In genomic region chr5:17069995-17070405, GRCh38 we compare ENCODE assay signal across 13 cellular contexts.
DNase-seq lines count a peak whose midpoint lies in the region; ATAC-seq, FAIRE-seq and TF ChIP-seq lines count a peak whose summit lies in the region.
"Had no signal": no experiment of that assay in that cellular context is flagged by ENCODE, and none has a peak within 500 bp of the region (broad histone marks: within the 10 kb centered on the region; RNA-seq: fewer than 3 reads in every experiment).

No MANE protein-coding gene starts in this region.

- H3K4me1 Mint-ChIP-seq in nephron: peaks cover 50% of the 10 kb centered on the region
- H3K4me1 Mint-ChIP-seq in T-helper 2 cell treated with Interferon-gamma antibody and Interleukin-4, amounts not matched to agents 5 μg/mL and 100 μg/mL, for 36 hours (ENCODE audit: low read depth): no peaks in the 10 kb centered on the region
- H3K4me1 Mint-ChIP-seq in stimulated activated naive B cell treated with anti-CD40 and anti-IgM and Interleukin-4, amounts not matched to agents 10 μg/mL and 1 μg/mL and 100 μg/mL, for 72 hours: no peaks in the 10 kb centered on the region
- H3K4me1 Mint-ChIP-seq: CD8-positive, alpha-beta memory T cell had no signal

- FAIRE-seq in H54 (lab: Jason Lieb, UNC) (peak; percentile 53), K562 (lab: Jason Lieb, UNC) (peak; percentile 74)

- POLR2A ChIA-PET in K562 (lab: Yijun Ruan, JAX): no interaction called here

- intact Hi-C loops in K562 (cut with micrococcal nuclease): no loop called here
- intact Hi-C loops in tibial artery (cut with DNase I; ENCODE audit: low total_unique reads): no loop called here

- DNase-seq in H54 (ENCODE audit: insufficient read length, low spot score) (no peak), NCI-H446 treated with DMSO at 0.1 percent for 48 hours (lab: John Stamatoyannopoulos, UW) (peak; percentile 38), K562 (ENCODE audit: extremely low read depth in 1 of 4, low spot score in 3 of 4) (peak in 2 of 4 experiments; percentile 11 to 31), NCI-H146 treated with DMSO at 0.1 percent for 48 hours (lab: John Stamatoyannopoulos, UW; ENCODE audit: unreplicated experiment) (no peak), tibial artery (no peak)
- no peak for DNase-seq in T-helper 2 cell treated with Interferon-gamma antibody and Interleukin-4, amounts not matched to agents 5 μg/mL and 100 μg/mL, for 36 hours (ENCODE audit: low spot score)
- DNase-seq in stimulated activated naive B cell treated with anti-CD40 and anti-IgM and Interleukin-4, amounts not matched to agents 10 μg/mL and 1 μg/mL and 100 μg/mL, for 72 hours: no peak
- DNase-seq: CD8-positive, alpha-beta memory T cell; NCI-H526 treated with DMSO at 0.1 percent for 48 hours; retina; SW 1271 had no signal

- no peaks in the 10 kb centered on the region for H3K36me3 Mint-ChIP-seq in nephron (ENCODE audit: low read depth)
- no peaks in the 10 kb centered on the region for H3K36me3 Mint-ChIP-seq in T-helper 2 cell treated with Interferon-gamma antibody and Interleukin-4, amounts not matched to agents 5 μg/mL and 100 μg/mL, for 36 hours (ENCODE audit: low read depth)
- no peaks in the 10 kb centered on the region for H3K36me3 Mint-ChIP-seq in stimulated activated naive B cell treated with anti-CD40 and anti-IgM and Interleukin-4, amounts not matched to agents 10 μg/mL and 1 μg/mL and 100 μg/mL, for 72 hours
- H3K36me3 Mint-ChIP-seq: CD8-positive, alpha-beta memory T cell had no signal

- H4K20me1 ChIP-seq in K562 (replicated peaks; ENCODE audit: control insufficient read depth, insufficient read depth, low read length): no peaks in the 10 kb centered on the region

- no TSS peak for BruUV-seq in K562 (replicated peaks; lab: Mats Ljungman, UMichigan)

- H3K9me3 ChIP-seq in K562 (replicated peaks; ENCODE audit: control insufficient read depth, insufficient read depth, low read depth, low read length) (no peaks in the 10 kb centered on the region), tibial artery (no peaks in the 10 kb centered on the region)

- WGBS in K562 (ENCODE audit: insufficient coverage, low coverage, missing lambda C conversion rate): under 1% methylated on average over 10 of the region's 10 CpGs

- no peaks in the 10 kb centered on the region for H3K9me1 ChIP-seq in K562 (ENCODE audit: control insufficient read depth, insufficient read depth, low read length)

- no peak overlapping the region for H2AFZ ChIP-seq in K562 (ENCODE audit: low read depth, low read length)

- H3K4me3 Mint-ChIP-seq in nephron: peak overlapping the region in 2 of 3 experiments; percentile 5 to 45
- H3K4me3 Mint-ChIP-seq in T-helper 2 cell treated with Interferon-gamma antibody and Interleukin-4, amounts not matched to agents 5 μg/mL and 100 μg/mL, for 36 hours: no peak overlapping the region
- H3K4me3 Mint-ChIP-seq in stimulated activated naive B cell treated with anti-CD40 and anti-IgM and Interleukin-4, amounts not matched to agents 10 μg/mL and 1 μg/mL and 100 μg/mL, for 72 hours: no peak overlapping the region
- H3K4me3 Mint-ChIP-seq: CD8-positive, alpha-beta memory T cell had no signal

- no peaks in the 10 kb centered on the region for H3K36me3 ChIP-seq in K562 (ENCODE audit: control insufficient read depth, insufficient read depth, low read length)
- no peaks in the 10 kb centered on the region for H3K36me3 ChIP-seq in tibial artery
- H3K36me3 ChIP-seq: cardiac muscle cell had no signal

- ATAC-seq in K562: peak; percentile 66
- no peak for ATAC-seq in stimulated activated naive B cell treated with anti-CD40 and anti-IgM and Interleukin-4, amounts not matched to agents 10 μg/mL and 1 μg/mL and 100 μg/mL, for 72 hours (replicated peaks)

- no peak for TF ChIP-seq POLR2A in H54 (IDR thresholded peaks at IDR 0.05; ENCODE audit: low read depth, low read length)
- no peak for TF ChIP-seq POLR2A in K562 (conservative IDR thresholded peaks at IDR 0.05)

- H3K4me3 ChIP-seq in K562 (no peak overlapping the region), tibial artery (no peak overlapping the region)
- H3K4me3 ChIP-seq: cardiac muscle cell had no signal

- in situ Hi-C loops in K562 (cut with MboI): no loop called here

- no peak overlapping the region for H3K4me2 ChIP-seq in K562 (ENCODE audit: insufficient read depth, low read length)

- TF ChIP-seq CTCF in K562 (IDR thresholded peaks at IDR 0.05 in 2 of 3, conservative IDR thresholded peaks at IDR 0.05 in 1 of 3; ENCODE audit: insufficient read depth in 2 of 3, low read depth in 1 of 3, low read length in 3 of 3) (no peak), nephron (IDR thresholded peaks at IDR 0.05; ENCODE audit: unreplicated experiment in 3 of 3) (no peak), tibial artery (IDR thresholded peaks at IDR 0.05) (no peak)

- H3K79me2 ChIP-seq in K562 (ENCODE audit: control insufficient read depth, insufficient read depth, low read length): no peaks in the 10 kb centered on the region

- TF ChIP-seq RAD21 in K562 (CRISPR knock-in tag; conservative IDR thresholded peaks at IDR 0.05 in 1 of 2, IDR thresholded peaks at IDR 0.05 in 1 of 2): no peak

- no peak overlapping the region for H3K27ac ChIP-seq in K562 (ENCODE audit: extremely low read depth, low read depth, low read length)
- H3K27ac ChIP-seq in tibial artery: no peak overlapping the region
- H3K27ac ChIP-seq: cardiac muscle cell had no signal

- H3K27me3 Mint-ChIP-seq in nephron (ENCODE audit: low read depth): peaks cover 8% of the 10 kb centered on the region
- H3K27me3 Mint-ChIP-seq in T-helper 2 cell treated with Interferon-gamma antibody and Interleukin-4, amounts not matched to agents 5 μg/mL and 100 μg/mL, for 36 hours (ENCODE audit: low read depth): no peaks in the 10 kb centered on the region
- H3K27me3 Mint-ChIP-seq in stimulated activated naive B cell treated with anti-CD40 and anti-IgM and Interleukin-4, amounts not matched to agents 10 μg/mL and 1 μg/mL and 100 μg/mL, for 72 hours: no peaks in the 10 kb centered on the region
- H3K27me3 Mint-ChIP-seq: CD8-positive, alpha-beta memory T cell had no signal

- no peaks in the 10 kb centered on the region for H3K9me3 Mint-ChIP-seq in nephron
- no peaks in the 10 kb centered on the region for H3K9me3 Mint-ChIP-seq in T-helper 2 cell treated with Interferon-gamma antibody and Interleukin-4, amounts not matched to agents 5 μg/mL and 100 μg/mL, for 36 hours
- no peaks in the 10 kb centered on the region for H3K9me3 Mint-ChIP-seq in stimulated activated naive B cell treated with anti-CD40 and anti-IgM and Interleukin-4, amounts not matched to agents 10 μg/mL and 1 μg/mL and 100 μg/mL, for 72 hours

- CTCF ChIA-PET in K562 (lab: Yijun Ruan, JAX; ENCODE audit: low intra/inter-chr PET ratio): no interaction called here

- TF ChIP-seq EP300 in K562 (IDR thresholded peaks at IDR 0.05; ENCODE audit: low read length): no peak

- no peaks in the 10 kb centered on the region for H3K27me3 ChIP-seq in K562 (ENCODE audit: control insufficient read depth in 2 of 2, insufficient read depth in 2 of 2, low read length in 2 of 2)
- no peaks in the 10 kb centered on the region for H3K27me3 ChIP-seq in tibial artery
- H3K27me3 ChIP-seq: cardiac muscle cell had no signal

- H3K9ac ChIP-seq in K562 (ENCODE audit: insufficient read depth in 1 of 2, low read depth in 2 of 2, low read length in 2 of 2): no peak overlapping the region

- H3K4me1 ChIP-seq in K562 (replicated peaks in 1 of 2; ENCODE audit: control insufficient read depth in 2 of 2, insufficient read depth in 2 of 2, low read length in 2 of 2) (peaks cover 2 to 5% of the 10 kb centered on the region in 2 experiments; a peak in 1 of 5 replicates), tibial artery (no peaks in the 10 kb centered on the region)

- peak overlapping the region; percentile 50 to 95 (median 80) for H3K27ac Mint-ChIP-seq in nephron
- H3K27ac Mint-ChIP-seq in T-helper 2 cell treated with Interferon-gamma antibody and Interleukin-4, amounts not matched to agents 5 μg/mL and 100 μg/mL, for 36 hours: no peak overlapping the region
- no peak overlapping the region for H3K27ac Mint-ChIP-seq in stimulated activated naive B cell treated with anti-CD40 and anti-IgM and Interleukin-4, amounts not matched to agents 10 μg/mL and 1 μg/mL and 100 μg/mL, for 72 hours
- H3K27ac Mint-ChIP-seq: CD8-positive, alpha-beta memory T cell had no signal

TF ChIP-seq in K562, 482 proteins besides CTCF, POLR2A, EP300 and RAD21 (continues in another document):
- no peak for TF ChIP-seq OTX1 (CRISPR knock-in tag; IDR thresholded peaks at IDR 0.05)
- no peak for TF ChIP-seq CREBBP (IDR thresholded peaks at IDR 0.05; ENCODE audit: low read depth, low read length)
- no peak for TF ChIP-seq ATF4 (CRISPR knock-in tag; IDR thresholded peaks at IDR 0.05)
- TF ChIP-seq C11orf30 (IDR thresholded peaks at IDR 0.05; ENCODE audit: low read depth): peak; percentile 77
- no peak for TF ChIP-seq ZNF212 (CRISPR knock-in tag; IDR thresholded peaks at IDR 0.05)
- TF ChIP-seq NFE2 (IDR thresholded peaks at IDR 0.05; ENCODE audit: low read depth): peak; percentile 84
- TF ChIP-seq NFIC (IDR thresholded peaks at IDR 0.05): peak; percentile 56
- no peak for TF ChIP-seq KAT7 (CRISPR knock-in tag; IDR thresholded peaks at IDR 0.05; ENCODE audit: borderline replicate concordance)
- no peak for TF ChIP-seq SRSF3 (IDR thresholded peaks at IDR 0.05; ENCODE audit: insufficient read depth, low read length)
- peak; percentile 87 for TF ChIP-seq MAFG (tag; conservative IDR thresholded peaks at IDR 0.05)
- no peak for TF ChIP-seq TEAD4 (IDR thresholded peaks at IDR 0.05; ENCODE audit: low read length)
- TF ChIP-seq TEAD4 (CRISPR knock-in tag; IDR thresholded peaks at IDR 0.05; ENCODE audit: borderline replicate concordance): no peak
- no peak for TF ChIP-seq JUND (IDR thresholded peaks at IDR 0.05; ENCODE audit: borderline replicate concordance, low read depth, low read length)
- TF ChIP-seq JUND (tag; IDR thresholded peaks at IDR 0.05; ENCODE audit: borderline replicate concordance, low read depth, low read length): peak; percentile 32; the same call in 1 of the 3 replicates
- peak; percentile 77 for TF ChIP-seq ZNF316 (IDR thresholded peaks at IDR 0.05)
- peak; percentile 98 for TF ChIP-seq MEIS2 (IDR thresholded peaks at IDR 0.05; ENCODE audit: partially characterized antibody)
- no peak for TF ChIP-seq FUS (optimal IDR thresholded peaks at IDR 0.05; ENCODE audit: low read depth, low read length)
- 0 out of 4 replicates have a peak, but pooled peaks of 1 of the 2 experiments have one; percentile 33 for TF ChIP-seq RCOR1 (IDR thresholded peaks at IDR 0.05; ENCODE audit: borderline replicate concordance in 1 of 2, low read depth in 2 of 2, low read length in 2 of 2)

Comparison
In these comparisons a context has a peak if more than half of its experiments do, and no peak if none do; other contexts are left out.
1. H3K27ac Mint-ChIP-seq: peak in nephron (3 of 3); none in T-helper 2 cell treated with Interferon-gamma antibody and Interleukin-4, amounts not matched to agents 5 μg/mL and 100 μg/mL, for 36 hours (single experiment) and stimulated activated naive B cell treated with anti-CD40 and anti-IgM and Interleukin-4, amounts not matched to agents 10 μg/mL and 1 μg/mL and 100 μg/mL, for 72 hours (single experiment).
2. H3K4me3 Mint-ChIP-seq: peak in nephron (2 of 3); none in T-helper 2 cell treated with Interferon-gamma antibody and Interleukin-4, amounts not matched to agents 5 μg/mL and 100 μg/mL, for 36 hours (single experiment) and stimulated activated naive B cell treated with anti-CD40 and anti-IgM and Interleukin-4, amounts not matched to agents 10 μg/mL and 1 μg/mL and 100 μg/mL, for 72 hours (0 of 2).